8 cellular contexts compared by ENCODE assay signal in the genomic region with DNA sequence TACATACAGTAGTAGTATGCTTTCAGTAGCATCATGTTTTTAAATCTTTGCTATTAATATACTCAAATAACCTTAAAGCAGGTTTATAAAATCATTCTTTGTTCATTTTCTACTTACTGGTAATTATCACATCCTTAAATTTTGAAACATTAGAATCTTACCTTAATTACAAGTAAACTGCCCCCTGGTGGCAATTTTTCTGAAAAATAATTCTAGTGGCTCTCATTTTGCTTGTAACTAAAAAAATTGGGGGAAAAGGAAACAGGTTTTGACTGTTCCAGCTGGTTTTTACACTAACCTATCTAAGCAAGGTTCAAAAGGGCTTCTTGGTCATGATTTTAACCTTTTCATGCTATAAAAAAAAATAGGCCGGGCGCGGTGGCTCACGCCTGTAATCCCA. TPM values are rescaled to one million over a fixed set of nuclear protein-coding genes. Genes with fewer than 3 reads are reported as not detected.
A peak's percentile ranks its signal among the peaks of the same experiment; 100 is the strongest.
DNase-seq lines count a peak whose midpoint lies in the region; ATAC-seq and TF ChIP-seq lines count a peak whose summit lies in the region.

No MANE protein-coding gene starts in this region.

- H3K27me3 ChIP-seq in DND-41 (ENCODE audit: insufficient read depth, low read length, poor library complexity) (no peaks in the 10 kb centered on the region), PC-9 (ENCODE audit: insufficient read depth, low read depth) (no peaks in the 10 kb centered on the region)

- H3K4me1 Mint-ChIP-seq in stimulated activated naive CD8-positive, alpha-beta T cell treated with anti-CD3 and anti-CD28 coated beads, Interleukin-15, amount 100 ng/mL, for 72 hours: no peaks in the 10 kb centered on the region

- CTCF ChIA-PET in PC-9 (lab: Charles Lee): no interaction called here

- no peaks in the 10 kb centered on the region for H4K20me1 ChIP-seq in DND-41 (ENCODE audit: insufficient read depth, low read length)
- no peaks in the 10 kb centered on the region for H4K20me1 ChIP-seq in PC-9 (ENCODE audit: insufficient read depth)

- no peaks in the 10 kb centered on the region for H3K4me1 ChIP-seq in DND-41 (ENCODE audit: insufficient read depth, low read length)
- H3K4me1 ChIP-seq in PC-9 (replicated peaks; ENCODE audit: insufficient read depth): no peaks in the 10 kb centered on the region

- H3K79me2 ChIP-seq in DND-41 (ENCODE audit: insufficient read depth, low read length) (no peaks in the 10 kb centered on the region), PC-9 (ENCODE audit: low read depth) (no peaks in the 10 kb centered on the region)

- H3K9ac ChIP-seq in DND-41 (ENCODE audit: low read depth, low read length): no peak overlapping the region

- H3K27me3 Mint-ChIP-seq in stimulated activated naive CD8-positive, alpha-beta T cell treated with anti-CD3 and anti-CD28 coated beads, Interleukin-15, amount 100 ng/mL, for 72 hours: no peaks in the 10 kb centered on the region

- ATAC-seq in DND-41 (ENCODE audit: insufficient read depth, low read depth): no peak
- no peak for ATAC-seq in stimulated activated naive CD8-positive, alpha-beta T cell treated with anti-CD3 and anti-CD28 coated beads, Interleukin-15, amount 100 ng/mL, for 72 hours
- no peak for ATAC-seq in GM19395 (IDR thresholded peaks at IDR 0.05; ENCODE audit: unreplicated experiment)

- H3K27ac ChIP-seq in 22Rv1 (no peak overlapping the region), DND-41 (ENCODE audit: low read length) (no peak overlapping the region), PC-9 (no peak overlapping the region)

- H3K4me2 ChIP-seq in DND-41 (ENCODE audit: insufficient read depth, low read length) (no peak overlapping the region), PC-9 (no peak overlapping the region)

- H3K27ac Mint-ChIP-seq in stimulated activated naive CD8-positive, alpha-beta T cell treated with anti-CD3 and anti-CD28 coated beads, Interleukin-15, amount 100 ng/mL, for 72 hours: no peak overlapping the region

- H3K9me2 ChIP-seq in PC-9 (ENCODE audit: insufficient read depth): no peaks in the 10 kb centered on the region

- H2AFZ ChIP-seq in DND-41 (ENCODE audit: low read depth, low read length) (no peak overlapping the region), PC-9 (no peak overlapping the region)

- POLR2A ChIA-PET in PC-9 (lab: Charles Lee; ENCODE audit: unreplicated experiment): no interaction called here

- H3K36me3 ChIP-seq in DND-41 (ENCODE audit: insufficient read depth, low read length) (no peaks in the 10 kb centered on the region; the same call in 1 of the 2 replicates), PC-9 (ENCODE audit: low read depth) (no peaks in the 10 kb centered on the region)

- TF ChIP-seq CTCF in 22Rv1 (IDR thresholded peaks at IDR 0.05) (peak; percentile 61), DND-41 (IDR thresholded peaks at IDR 0.05; ENCODE audit: borderline replicate concordance, extremely low read depth, low read length, poor library complexity, severe bottlenecking) (peak; percentile 46), PC-9 (conservative IDR thresholded peaks at IDR 0.05) (peak; percentile 66), fibroblast of villous mesenchyme (IDR thresholded peaks at IDR 0.05; ENCODE audit: insufficient read depth, low read depth, low read length) (peak; percentile 50)

- intact Hi-C loops in PC-9 (cut with micrococcal nuclease; ENCODE audit: unreplicated experiment): no loop called here

- H3K4me3 Mint-ChIP-seq in stimulated activated naive CD8-positive, alpha-beta T cell treated with anti-CD3 and anti-CD28 coated beads, Interleukin-15, amount 100 ng/mL, for 72 hours: no peak overlapping the region

- H3F3A ChIP-seq in PC-9 (ENCODE audit: insufficient read depth, low read depth): 0 out of 2 replicates have a peak, but pooled peaks cover 3% of the 10 kb centered on the region

- BruUV-seq in PC-9 (replicated peaks; lab: Mats Ljungman, UMichigan): no TSS peak

- DNase-seq in DND-41: no peak
- DNase-seq in PC-9: no peak
- peak; percentile 41 for DNase-seq in fibroblast of villous mesenchyme (ENCODE audit: low read depth)
- DNase-seq in stimulated activated naive CD8-positive, alpha-beta T cell treated with anti-CD3 and anti-CD28 coated beads, Interleukin-15, amount 100 ng/mL, for 72 hours: no peak
- no peak for DNase-seq in NCI-H1105 (lab: John Stamatoyannopoulos, UW)
- no peak for DNase-seq in NCI-H1092 (lab: John Stamatoyannopoulos, UW)

- no peak overlapping the region for H3K4me3 ChIP-seq in DND-41 (ENCODE audit: low read depth in 1 of 2, low read length in 2 of 2)
- H3K4me3 ChIP-seq in PC-9: no peak overlapping the region
- peak overlapping the region; percentile 26 for H3K4me3 ChIP-seq in fibroblast of villous mesenchyme (ENCODE audit: low read depth, low read length)

- H3K9me3 Mint-ChIP-seq in stimulated activated naive CD8-positive, alpha-beta T cell treated with anti-CD3 and anti-CD28 coated beads, Interleukin-15, amount 100 ng/mL, for 72 hours: peaks cover 2 to 4% of the 10 kb centered on the region in 2 donors

- H3K9me3 ChIP-seq in DND-41 (ENCODE audit: insufficient read depth, low read length, severe bottlenecking): no peaks in the 10 kb centered on the region
- no peaks in the 10 kb centered on the region for H3K9me3 ChIP-seq in PC-9 (ENCODE audit: insufficient read depth, low read depth)

RNA-seq across cellular contexts. Expression of gene DCAF4L1, which starts 18.5 kb away (rescaled TPM):
- 0.15 and 0.23 TPM in 2 replicates for total RNA-seq in PC-9 (2021)
- under 0.01 TPM in 2 replicates for total RNA-seq in fibroblast of villous mesenchyme

RNA-seq across cellular contexts. Expression of gene SLC30A9, which starts 27.2 kb away (rescaled TPM):
- total RNA-seq in PC-9 (2021): 37.0 and 47.6 TPM in 2 replicates
- total RNA-seq in fibroblast of villous mesenchyme: 72.5 and 85.9 TPM in 2 replicates

RNA-seq across cellular contexts. Expression of gene TMEM33, which starts 27.9 kb away (rescaled TPM):
- total RNA-seq in PC-9 (2021) (62.3 and 65.0 TPM in 2 replicates), fibroblast of villous mesenchyme (48.3 and 58.7 TPM in 2 replicates)
